ENCODE assay signal across 24 cellular contexts in the genomic region with DNA sequence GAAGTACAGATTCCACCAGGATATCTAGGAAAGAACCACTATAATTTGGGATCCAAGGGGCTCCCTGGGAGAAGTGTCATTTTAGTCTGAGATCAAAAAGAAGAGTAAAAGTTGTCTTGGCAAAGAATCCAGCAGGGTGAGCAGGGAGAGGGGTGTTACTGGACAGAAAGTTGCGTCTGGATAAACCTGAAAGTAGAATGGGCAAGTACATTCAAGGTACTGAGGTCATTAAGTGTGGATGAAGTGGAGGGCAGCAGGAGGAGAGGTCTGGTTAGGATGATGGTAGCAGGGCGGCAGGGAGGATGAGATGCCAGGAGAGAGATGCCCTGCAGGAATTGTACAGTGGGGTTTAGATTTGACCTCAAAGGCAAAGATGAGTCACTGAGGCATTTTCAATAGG.
"Had no signal": no experiment of that assay in that cellular context is flagged by ENCODE, and none has a peak within 500 bp of the region (broad histone marks: within the 10 kb centered on the region; RNA-seq: fewer than 3 reads in every experiment).

No MANE protein-coding gene starts in this region.

- H3K27ac ChIP-seq: stomach, suprapubic skin, testis, thoracic aorta, thyroid gland, tibial artery, tibial nerve, transverse colon, upper lobe of left lung, upper lobe of right lung, uterus, vagina had no signal

- H3K9me3 ChIP-seq: testis, thoracic aorta, thyroid gland, upper lobe of right lung, uterus, vagina had no signal

- H3K27me3 ChIP-seq: stomach, suprapubic skin, testis, thyroid gland, tibial artery, tibial nerve, transverse colon, upper lobe of left lung, upper lobe of right lung, uterus, vagina had no signal

- H3K4me1 ChIP-seq: suprapubic skin, testis, thyroid gland, tibial artery, tibial nerve, transverse colon, upper lobe of left lung, upper lobe of right lung, uterus, vagina had no signal

- H3K36me3 ChIP-seq: stomach, suprapubic skin, thoracic aorta, thyroid gland, tibial artery, tibial nerve, transverse colon, upper lobe of left lung, upper lobe of right lung, uterus, vagina had no signal

- H3K4me3 ChIP-seq: stomach, suprapubic skin, testis, thoracic aorta, thyroid gland, tibial artery, tibial nerve, transverse colon, upper lobe of left lung, upper lobe of right lung, uterus, vagina had no signal

- DNase-seq: stimulated activated CD4-positive, alpha-beta T cell treated with anti-CD3 and anti-CD28 coated beads, Interleukin-2, amount 100 ng/mL, for 48 hours; stimulated activated CD4-positive, alpha-beta T cell treated with anti-CD3 and anti-CD28 coated beads, Interleukin-4, amount 100 ng/mL, for 1 hour; stimulated activated CD4-positive, alpha-beta T cell treated with anti-CD3 and anti-CD28 coated beads, Interleukin-4, amount 100 ng/mL, for 24 hours; stimulated activated CD4-positive, alpha-beta T cell treated with anti-CD3 and anti-CD28 coated beads, Interleukin-4, amount 100 ng/mL, for 4 hours; stimulated activated CD8-positive, alpha-beta memory T cell treated with anti-CD3 and anti-CD28 coated beads, Interleukin-4, amount 100 ng/mL, for 48 hours; stimulated activated naive B cell treated with anti-CD40 and anti-IgM and Interleukin-4, amounts not matched to agents 10 μg/mL and 1 μg/mL and 100 μg/mL, for 72 hours; stimulated activated naive CD4-positive, alpha-beta T cell; stimulated activated naive CD4-positive, alpha-beta T cell treated with Interleukin-2 at 50 U/mL for 16 hours; stimulated activated naive CD8-positive, alpha-beta T cell treated with anti-CD3 and anti-CD28 coated beads, Interleukin-15, amount 100 ng/mL, for 72 hours; stimulated activated naive CD8-positive, alpha-beta T cell treated with anti-CD3 and anti-CD28 coated beads, Interleukin-15, Interleukin-2, amounts not matched to agents 100 U/mL and 50 U/mL, for 24 hours; stomach; substantia nigra; testis; thyroid gland; tibial artery; transverse colon; trophoblast cell; upper lobe of left lung; upper lobe of right lung; uterus had no signal
